ENCODE assay signal across 28 cellular contexts in genomic region chr7:8058322-8058721, GRCh38.
"Had no signal": no experiment of that assay in that cellular context is flagged by ENCODE, and none has a peak within 500 bp of the region (broad histone marks: within the 10 kb centered on the region; RNA-seq: fewer than 3 reads in every experiment).

No MANE protein-coding gene starts in this region.

- H3K9me3 ChIP-seq: ovary, psoas muscle, stomach, thoracic aorta, thyroid gland, tibial nerve, upper lobe of left lung, vagina had no signal

- H2AFZ ChIP-seq: neural progenitor cell, parathyroid adenoma had no signal

- H3K27ac ChIP-seq: neural progenitor cell, ovary, parathyroid adenoma, psoas muscle, skin epidermis, spleen, stomach, thoracic aorta, thyroid gland, tibial nerve, upper lobe of left lung, vagina had no signal

- H3K4me3 ChIP-seq: neural progenitor cell, ovary, psoas muscle, skin epidermis, smooth muscle cell, spleen, stomach, thoracic aorta, thyroid gland, tibial nerve, upper lobe of left lung, vagina had no signal

- FAIRE-seq: urothelium cell line had no signal

- H3K4me1 ChIP-seq: neural progenitor cell, parathyroid adenoma, psoas muscle, spleen, thyroid gland, tibial nerve, upper lobe of left lung, vagina had no signal

- ATAC-seq: naive thymus-derived CD4-positive, alpha-beta T cell; natural killer cell; psoas muscle; right cardiac atrium; sciatic nerve; stimulated activated effector memory CD8-positive, alpha-beta T cell treated with anti-CD3 and anti-CD28 coated beads, Interleukin-12 subunit alpha, Interleukin-12 subunit beta, amount 100 ng/mL, for 72 hours; stimulated activated naive B cell treated with anti-CD40 and anti-IgM and Interleukin-4, amounts not matched to agents 10 μg/mL and 1 μg/mL and 100 μg/mL, for 72 hours had no signal

- H3K36me3 ChIP-seq: ovary, thoracic aorta had no signal

- H3K9ac ChIP-seq: neural progenitor cell, parathyroid adenoma had no signal

- H3K27me3 ChIP-seq: neural progenitor cell, ovary, spleen, stomach, thyroid gland, tibial nerve, upper lobe of left lung, vagina had no signal

- H3K4me2 ChIP-seq: neural progenitor cell, smooth muscle cell had no signal

- DNase-seq: naive thymus-derived CD4-positive, alpha-beta T cell; natural killer cell; occipital lobe; ovary; posterior cingulate gyrus; psoas muscle; right cardiac atrium; spleen; stimulated activated CD4-positive, alpha-beta T cell treated with anti-CD3 and anti-CD28 coated beads, Interleukin-12 subunit alpha, Interleukin-12 subunit beta, amount 100 ng/mL, for 4 hours; stimulated activated CD4-positive, alpha-beta T cell treated with anti-CD3 and anti-CD28 coated beads, Interleukin-2, amount 100 ng/mL, for 24 hours; stimulated activated CD4-positive, alpha-beta T cell treated with anti-CD3 and anti-CD28 coated beads, Interleukin-2, amount 100 ng/mL, for 48 hours; stimulated activated CD4-positive, alpha-beta T cell treated with anti-CD3 and anti-CD28 coated beads, Interleukin-4, amount 100 ng/mL, for 24 hours; stimulated activated naive B cell treated with anti-CD40 and anti-IgM and Interleukin-4, amounts not matched to agents 10 μg/mL and 1 μg/mL and 100 μg/mL, for 72 hours; stimulated activated naive CD4-positive, alpha-beta T cell treated with Interleukin-2 at 50 U/mL for 16 hours; stomach; thyroid gland; trophoblast cell; upper lobe of left lung had no signal
